In the genomic region with DNA sequence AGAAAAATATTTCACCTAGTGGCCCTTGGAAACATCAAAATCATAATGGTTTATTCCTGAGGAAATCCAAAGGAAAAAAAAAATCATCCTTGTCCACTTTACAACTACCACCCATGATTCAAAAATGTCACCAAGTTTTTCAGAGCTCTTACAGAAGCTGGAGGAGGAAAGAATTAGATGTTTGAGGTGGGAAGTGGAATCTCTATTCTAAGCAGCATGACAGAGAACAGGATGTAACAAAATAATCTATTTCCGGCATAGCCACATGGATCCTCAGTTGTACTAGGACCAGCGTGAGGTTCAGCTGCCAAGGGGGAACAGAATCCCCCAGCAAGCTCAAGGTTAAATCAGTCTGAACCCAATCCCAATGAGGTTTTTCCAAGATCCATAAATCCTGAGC, we compare ENCODE assay signal across 11 cellular contexts. TPM values are rescaled to one million over a fixed set of nuclear protein-coding genes. Genes with fewer than 3 reads are reported as not detected.
DNase-seq lines count a peak whose midpoint lies in the region; TF ChIP-seq lines count a peak whose summit lies in the region.
"Had no signal": no experiment of that assay in that cellular context is flagged by ENCODE, and none has a peak within 500 bp of the region (broad histone marks: within the 10 kb centered on the region; RNA-seq: fewer than 3 reads in every experiment).

No MANE protein-coding gene starts in this region.

- no peak overlapping the region for H3K4me3 ChIP-seq in neutrophil (ENCODE audit: low read depth in 1 of 2, low read length in 1 of 2)

- peaks cover 3 to 18% of the 10 kb centered on the region in 2 experiments for H3K4me1 ChIP-seq in neutrophil (ENCODE audit: control insufficient read depth in 1 of 2, insufficient read depth in 1 of 2, low read depth in 1 of 2, low read length in 1 of 2)

- H3K27me3 ChIP-seq in neutrophil = no peaks in the 10 kb centered on the region

- peak; percentile 42 for DNase-seq in GDM1 (lab: John Stamatoyannopoulos, UW)
- DNase-seq in KBM-7 = peak; percentile 65
- DNase-seq in dermis blood vessel endothelial cell = peak; percentile 32
- DNase-seq in NAMALWA (ENCODE audit: low spot score) = no peak
- no peak for DNase-seq in NCI-H1417 (lab: John Stamatoyannopoulos, UW)
- DNase-seq in ureter (ENCODE audit: low spot score) = no peak
- DNase-seq in cerebellar cortex (ENCODE audit: low spot score) = no peak
- DNase-seq: Calu3, NCI-H1694 had no signal

- no peak for TF ChIP-seq CTCF in neutrophil (IDR thresholded peaks at IDR 0.05)

- H3K36me3 ChIP-seq in neutrophil = no peaks in the 10 kb centered on the region

- in situ Hi-C loops in KBM-7 (cut with MboI; ENCODE audit: low pct_unique_long_range_greater_than_20kb, low sequenced_read_pairs) = no loop called here

- peak overlapping the region; percentile 59 for H3K27ac ChIP-seq in neutrophil
- H3K27ac ChIP-seq: VCaP had no signal

- no peaks in the 10 kb centered on the region for H3K9me3 ChIP-seq in neutrophil

RNA-seq across cellular contexts. Expression of gene FBXW11, which starts 40.2 kb away (rescaled TPM):
- total RNA-seq in dermis blood vessel endothelial cell = 81.4 and 90.4 TPM in 2 replicates
- 64.2 TPM for total RNA-seq in ureter

Comparison
In these comparisons a context has a peak if more than half of its experiments do, and no peak if none do; other contexts are left out.
1. DNase-seq: peak in GDM1 (single experiment), KBM-7 (single experiment) and dermis blood vessel endothelial cell (single experiment); none in NAMALWA (single experiment), NCI-H1417 (0 of 3), ureter (single experiment) and cerebellar cortex (single experiment).